In the genomic region with DNA sequence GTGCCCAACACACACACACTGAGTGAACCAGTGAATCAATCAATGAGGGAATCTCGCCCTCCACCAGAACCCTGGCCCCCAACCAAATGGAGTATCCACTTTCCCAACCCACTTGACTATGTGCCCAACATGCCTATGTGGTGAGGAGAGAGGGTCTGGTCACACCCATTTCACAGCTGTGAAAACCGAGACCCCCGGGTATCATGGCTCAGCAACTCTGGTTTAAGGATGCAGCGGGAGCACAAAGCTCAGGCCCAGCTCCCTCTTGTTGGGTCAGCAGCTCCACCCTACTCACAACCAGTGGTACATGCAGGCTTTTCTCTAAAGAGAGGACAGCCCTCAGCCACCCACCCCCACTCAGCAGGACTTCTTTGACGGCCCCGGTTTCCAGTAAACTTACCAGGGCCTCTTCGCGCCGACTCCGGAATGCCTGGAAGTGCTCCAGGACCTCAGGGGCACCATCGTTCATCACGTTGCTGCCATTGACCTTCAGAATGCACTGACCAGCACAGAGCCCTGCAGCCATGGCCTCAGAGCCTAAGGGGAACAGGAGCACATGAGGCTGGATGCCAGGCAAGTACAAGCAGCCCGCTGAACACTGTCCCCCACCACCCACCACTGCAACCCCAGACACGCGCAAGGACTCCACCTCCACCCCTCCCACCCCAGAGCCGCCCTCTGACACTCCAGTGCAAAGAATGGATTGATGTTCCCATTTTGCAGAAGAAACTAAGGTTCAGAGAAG, we compare ENCODE assay signal across 24 cellular contexts.
"Had no signal": no experiment of that assay in that cellular context is flagged by ENCODE, and none has a peak within 500 bp of the region (broad histone marks: within the 10 kb centered on the region; RNA-seq: fewer than 3 reads in every experiment).

No MANE protein-coding gene starts in this region.

- H2AFZ ChIP-seq: hepatocyte, neural progenitor cell had no signal

- H3K4me3 ChIP-seq: colonic mucosa, gastrocnemius medialis, hepatocyte, neural progenitor cell, spleen, thyroid gland, upper lobe of right lung had no signal

- H3K36me3 ChIP-seq: colonic mucosa, neural progenitor cell had no signal

- H3K27me3 ChIP-seq: colonic mucosa, gastrocnemius medialis, hepatocyte, neural progenitor cell, spleen, thyroid gland, upper lobe of right lung had no signal

- H3K4me2 ChIP-seq: hepatocyte, neural progenitor cell had no signal

- H3K9me3 Mint-ChIP-seq: activated B cell treated with CpG ODN at 0.5 μM for 24 hours; activated CD8-positive, alpha-beta T cell treated with anti-CD3 and anti-CD28 coated beads for 36 hours; activated T-cell treated with anti-CD3 and anti-CD28 coated beads, Interleukin-2, amount 50 U/mL, for 4 hours; activated T-helper 17 cell treated with anti-CD3 and anti-CD28 coated beads, Interleukin-2, amount 50 U/mL, for 72 hours; effector memory CD8-positive, alpha-beta T cell; memory B cell; natural killer cell; neural progenitor cell; T-cell had no signal

- H3K27ac Mint-ChIP-seq: activated B cell treated with CpG ODN at 0.5 μM for 24 hours; activated CD8-positive, alpha-beta T cell treated with anti-CD3 and anti-CD28 coated beads for 36 hours; activated T-helper 17 cell treated with anti-CD3 and anti-CD28 coated beads, Interleukin-2, amount 50 U/mL, for 72 hours; memory B cell; neural progenitor cell; T-cell had no signal

- H3K27me3 Mint-ChIP-seq: activated B cell treated with CpG ODN at 0.5 μM for 24 hours; activated CD8-positive, alpha-beta T cell treated with anti-CD3 and anti-CD28 coated beads for 36 hours; activated T-helper 17 cell treated with anti-CD3 and anti-CD28 coated beads, Interleukin-2, amount 50 U/mL, for 72 hours; effector memory CD8-positive, alpha-beta T cell; memory B cell; T-cell had no signal

- H3K27ac ChIP-seq: colonic mucosa, gastrocnemius medialis, hepatocyte, neural progenitor cell, spleen, thyroid gland, upper lobe of right lung had no signal

- DNase-seq: activated B cell treated with CpG ODN at 0.5 μM for 24 hours; activated CD4-positive, alpha-beta T cell treated with anti-CD3 and anti-CD28 coated beads, Interleukin-2, amount 50 U/mL, for 1 hour; activated CD8-positive, alpha-beta T cell treated with anti-CD3 and anti-CD28 coated beads for 36 hours; activated gamma-delta T cell treated with Interleukin-2 at 50 U/mL for 16 hours; activated naive CD4-positive, alpha-beta T cell treated with anti-CD3 and anti-CD28 coated beads, Interleukin-2, amount 50 U/mL, for 16 hours; activated T-cell treated with anti-CD3 and anti-CD28 coated beads, Interleukin-2, amount 50 U/mL, for 4 hours; colonic mucosa; effector memory CD8-positive, alpha-beta T cell; erythroblast; gastrocnemius medialis; glutamatergic neuron; left colon; natural killer cell; spleen; stimulated activated CD4-positive, alpha-beta T cell treated with anti-CD3 and anti-CD28 coated beads, Interleukin-2, amount 100 ng/mL, for 48 hours; stimulated activated naive CD4-positive, alpha-beta T cell treated with Interleukin-2 at 50 U/mL for 16 hours; T-cell; thyroid gland; upper lobe of right lung had no signal

- ATAC-seq: activated CD8-positive, alpha-beta T cell treated with anti-CD3 and anti-CD28 coated beads for 36 hours; activated T-cell treated with anti-CD3 and anti-CD28 coated beads, Interleukin-2, amount 50 U/mL, for 4 hours; activated T-helper 17 cell treated with anti-CD3 and anti-CD28 coated beads, Interleukin-2, amount 50 U/mL, for 72 hours; effector memory CD8-positive, alpha-beta T cell; gastrocnemius medialis; left colon; natural killer cell; right cardiac atrium; T-cell; upper lobe of right lung had no signal

- H3K9ac ChIP-seq: neural progenitor cell had no signal

- H3K4me3 Mint-ChIP-seq: activated B cell treated with CpG ODN at 0.5 μM for 24 hours; activated CD8-positive, alpha-beta T cell treated with anti-CD3 and anti-CD28 coated beads for 36 hours; activated T-cell treated with anti-CD3 and anti-CD28 coated beads, Interleukin-2, amount 50 U/mL, for 4 hours; activated T-helper 17 cell treated with anti-CD3 and anti-CD28 coated beads, Interleukin-2, amount 50 U/mL, for 72 hours; effector memory CD8-positive, alpha-beta T cell; memory B cell; natural killer cell; neural progenitor cell; T-cell had no signal

- H3K4me1 Mint-ChIP-seq: activated T-helper 17 cell treated with anti-CD3 and anti-CD28 coated beads, Interleukin-2, amount 50 U/mL, for 72 hours had no signal

- H3K9me3 ChIP-seq: colonic mucosa, gastrocnemius medialis, spleen, thyroid gland, upper lobe of right lung had no signal

- H3K4me1 ChIP-seq: colonic mucosa, gastrocnemius medialis, neural progenitor cell, thyroid gland, upper lobe of right lung had no signal
